ENCODE assay signal across 1 cellular context in genomic region chr20:53752583-53752970, GRCh38.
TF ChIP-seq lines count a peak whose summit lies in the region.

No MANE protein-coding gene starts in this region.

TF ChIP-seq in IMR-90, 13 proteins besides CTCF, POLR2A, EP300 and RAD21:
- TF ChIP-seq CHD1 (IDR thresholded peaks at IDR 0.05; ENCODE audit: low read depth, low read length) (no peak), ELK1 (IDR thresholded peaks at IDR 0.05; ENCODE audit: borderline replicate concordance, low read depth, low read length) (no peak), USF2 (IDR thresholded peaks at IDR 0.05; ENCODE audit: low read depth, low read length) (no peak), MAZ (IDR thresholded peaks at IDR 0.05; ENCODE audit: borderline replicate concordance, low read depth, low read length) (no peak), CEBPB (IDR thresholded peaks at IDR 0.05; ENCODE audit: low read depth, low read length) (no peak), NFE2L2 (IDR thresholded peaks at IDR 0.05; ENCODE audit: low read depth, low read length) (no peak), FOS (IDR thresholded peaks at IDR 0.05; ENCODE audit: low read depth, low read length) (no peak), MXI1 (IDR thresholded peaks at IDR 0.05; ENCODE audit: borderline replicate concordance, low read depth, low read length) (no peak), RCOR1 (IDR thresholded peaks at IDR 0.05; ENCODE audit: insufficient replicate concordance, low read length) (no peak), RFX5 (IDR thresholded peaks at IDR 0.05; ENCODE audit: low read depth, low read length) (no peak), SMC3 (IDR thresholded peaks at IDR 0.05; ENCODE audit: low read depth, low read length) (no peak), BHLHE40 (IDR thresholded peaks at IDR 0.05; ENCODE audit: low read depth, low read length) (no peak), MAFK (IDR thresholded peaks at IDR 0.05; ENCODE audit: low read depth, low read length) (no peak)
